In genomic region chrX:109709129-109709631, GRCh38 we compare ENCODE assay signal across 8 cellular contexts. TPM values are rescaled to one million over a fixed set of nuclear protein-coding genes. Genes with fewer than 3 reads are reported as not detected.
DNase-seq lines count a peak whose midpoint lies in the region; ATAC-seq and TF ChIP-seq lines count a peak whose summit lies in the region.

No MANE protein-coding gene starts in this region.

- H3K4me1 Mint-ChIP-seq in effector memory CD8-positive, alpha-beta T cell (ENCODE audit: low read depth in 2 of 2), result peaks cover 24 to 49% of the 10 kb centered on the region in 2 donors
- peaks cover 5% of the 10 kb centered on the region for H3K4me1 Mint-ChIP-seq in progenitor cell of endocrine pancreas (ENCODE audit: low read depth)

- peak overlapping the region; percentile 4 to 47 for H3K4me3 Mint-ChIP-seq in effector memory CD8-positive, alpha-beta T cell
- no peak overlapping the region for H3K4me3 Mint-ChIP-seq in progenitor cell of endocrine pancreas (ENCODE audit: low read depth)

- H4K20me1 ChIP-seq in smooth muscle cell (ENCODE audit: low read depth), result peaks cover 74% of the 10 kb centered on the region

- no peaks in the 10 kb centered on the region for H3K9me3 Mint-ChIP-seq in effector memory CD8-positive, alpha-beta T cell
- H3K9me3 Mint-ChIP-seq in progenitor cell of endocrine pancreas (ENCODE audit: low read depth), result no peaks in the 10 kb centered on the region

- H3K4me3 ChIP-seq in smooth muscle cell, result no peak overlapping the region

- no peaks in the 10 kb centered on the region for H3F3A ChIP-seq in smooth muscle cell (ENCODE audit: low read depth)

- no peak overlapping the region for H2AFZ ChIP-seq in smooth muscle cell (ENCODE audit: low read depth)

- H3K27me3 ChIP-seq in smooth muscle cell (ENCODE audit: low read depth), result no peaks in the 10 kb centered on the region

- peaks cover 81% of the 10 kb centered on the region for H3K79me2 ChIP-seq in smooth muscle cell (ENCODE audit: low read depth)

- peak; percentile 59 for DNase-seq in H4 (ENCODE audit: low spot score)
- DNase-seq in MV-4-11 (lab: John Stamatoyannopoulos, UW), result peak; percentile 81
- no peak for DNase-seq in effector memory CD8-positive, alpha-beta T cell
- no peak for DNase-seq in smooth muscle cell (lab: John Stamatoyannopoulos, UW; ENCODE audit: unreplicated experiment)
- no peak for DNase-seq in C1 segment of cervical spinal cord (lab: John Stamatoyannopoulos, UW)
- no peak for DNase-seq in progenitor cell of endocrine pancreas (ENCODE audit: low spot score, unreplicated experiment)
- no peak for DNase-seq in DMS 273 (lab: John Stamatoyannopoulos, UW; ENCODE audit: unreplicated experiment)

- H3K4me1 ChIP-seq in smooth muscle cell (ENCODE audit: low read depth), result peaks cover 4% of the 10 kb centered on the region

- no peak for TF ChIP-seq CTCF in smooth muscle cell (IDR thresholded peaks at IDR 0.05; ENCODE audit: borderline replicate concordance, insufficient read depth, poor library complexity, severe bottlenecking)
- TF ChIP-seq CTCF in progenitor cell of endocrine pancreas (IDR thresholded peaks at IDR 0.05; ENCODE audit: unreplicated experiment), result no peak

- no peaks in the 10 kb centered on the region for H3K9me3 ChIP-seq in smooth muscle cell (replicated peaks; ENCODE audit: low read depth)

- peaks cover 3% of the 10 kb centered on the region for H3K36me3 ChIP-seq in smooth muscle cell (ENCODE audit: low read depth)

- WGBS in smooth muscle cell (ENCODE audit: low lambda C conversion rate), result 35% methylated on average over 3 of the region's 3 CpGs

- H3K4me2 ChIP-seq in smooth muscle cell, result peak overlapping the region; percentile 52

- ATAC-seq in GM18505 (IDR thresholded peaks at IDR 0.05; ENCODE audit: unreplicated experiment), result peak; percentile 56
- ATAC-seq in effector memory CD8-positive, alpha-beta T cell (replicated peaks), result peak; percentile 65

- peak overlapping the region; percentile 28 for H3K27ac ChIP-seq in smooth muscle cell (ENCODE audit: low read depth)

- H3K27ac Mint-ChIP-seq in effector memory CD8-positive, alpha-beta T cell, result peak overlapping the region; percentile 8 to 79
- no peak overlapping the region for H3K27ac Mint-ChIP-seq in progenitor cell of endocrine pancreas

- no peaks in the 10 kb centered on the region for H3K27me3 Mint-ChIP-seq in effector memory CD8-positive, alpha-beta T cell
- H3K27me3 Mint-ChIP-seq in progenitor cell of endocrine pancreas, result no peaks in the 10 kb centered on the region

- H3K9ac ChIP-seq in smooth muscle cell (ENCODE audit: low read depth), result no peak overlapping the region

- no peak for TF ChIP-seq POLR2A in GM18505 (IDR thresholded peaks at IDR 0.05; ENCODE audit: borderline replicate concordance, extremely low read depth, insufficient read depth, insufficient read length)

- peaks cover 4% of the 10 kb centered on the region for H3K36me3 Mint-ChIP-seq in effector memory CD8-positive, alpha-beta T cell (ENCODE audit: insufficient read depth)
- no peaks in the 10 kb centered on the region for H3K36me3 Mint-ChIP-seq in progenitor cell of endocrine pancreas (ENCODE audit: insufficient read depth)

RNA-seq across cellular contexts. Expression of gene ACSL4, which starts 23.9 kb away (rescaled TPM):
- 46.6 and 59.7 TPM in 2 replicates for total RNA-seq in H4 (2014; rRNA removed; shearing (Covaris generic))
- total RNA-seq in smooth muscle cell, result 61.8 and 79.0 TPM in 2 replicates
- 14.7 and 15.4 TPM in 2 replicates for polyA plus RNA-seq in smooth muscle cell
- 44.9 and 46.7 TPM in 2 replicates for total RNA-seq in progenitor cell of endocrine pancreas

Comparison
In these comparisons a context has a peak if more than half of its experiments do, and no peak if none do; other contexts are left out.
1. DNase-seq: peak in H4 (single experiment) and MV-4-11 (single experiment); none in effector memory CD8-positive, alpha-beta T cell (0 of 3), smooth muscle cell (single experiment), C1 segment of cervical spinal cord (0 of 14), progenitor cell of endocrine pancreas (single experiment) and DMS 273 (single experiment).